ENCODE assay signal across 23 cellular contexts in genomic region chr7:34208878-34209621, GRCh38.
DNase-seq lines count a peak whose midpoint lies in the region; ATAC-seq and TF ChIP-seq lines count a peak whose summit lies in the region.
"Had no signal": no experiment of that assay in that cellular context is flagged by ENCODE, and none has a peak within 500 bp of the region (broad histone marks: within the 10 kb centered on the region; RNA-seq: fewer than 3 reads in every experiment).

No MANE protein-coding gene starts in this region.

- no peak overlapping the region for H3K4me3 Mint-ChIP-seq in progenitor cell of endocrine pancreas (ENCODE audit: low read depth)
- H3K4me3 Mint-ChIP-seq in activated naive CD8-positive, alpha-beta T cell treated with anti-CD3 and anti-CD28 coated beads, Interleukin-2, amount 50 U/mL, for 24 hours = no peak overlapping the region
- H3K4me3 Mint-ChIP-seq: activated naive CD8-positive, alpha-beta T cell; activated T-helper 17 cell treated with anti-CD3 and anti-CD28 coated beads, Interleukin-2, amount 50 U/mL, for 72 hours; natural killer cell; WTC11 had no signal

- ATAC-seq in GM19467 (IDR thresholded peaks at IDR 0.05; ENCODE audit: unreplicated experiment) (no peak), HG03439 (IDR thresholded peaks at IDR 0.05; ENCODE audit: unreplicated experiment) (no peak)
- ATAC-seq in activated naive CD8-positive, alpha-beta T cell treated with anti-CD3 and anti-CD28 coated beads, Interleukin-2, amount 50 U/mL, for 24 hours = no peak
- ATAC-seq: activated T-helper 17 cell treated with anti-CD3 and anti-CD28 coated beads, Interleukin-2, amount 50 U/mL, for 72 hours; foreskin keratinocyte; left lobe of liver; natural killer cell; WTC11 had no signal

- H3K4me1 Mint-ChIP-seq in progenitor cell of endocrine pancreas (ENCODE audit: low read depth) = peaks cover 14% of the 10 kb centered on the region
- H3K4me1 Mint-ChIP-seq in activated naive CD8-positive, alpha-beta T cell treated with anti-CD3 and anti-CD28 coated beads, Interleukin-2, amount 50 U/mL, for 24 hours = no peaks in the 10 kb centered on the region
- H3K4me1 Mint-ChIP-seq: activated T-helper 17 cell treated with anti-CD3 and anti-CD28 coated beads, Interleukin-2, amount 50 U/mL, for 72 hours; natural killer cell had no signal

- no peaks in the 10 kb centered on the region for H3K27me3 Mint-ChIP-seq in progenitor cell of endocrine pancreas
- H3K27me3 Mint-ChIP-seq in activated naive CD8-positive, alpha-beta T cell treated with anti-CD3 and anti-CD28 coated beads, Interleukin-2, amount 50 U/mL, for 24 hours = no peaks in the 10 kb centered on the region
- H3K27me3 Mint-ChIP-seq: activated naive CD8-positive, alpha-beta T cell had no signal

- TF ChIP-seq CTCF in fibroblast of pulmonary artery (IDR thresholded peaks at IDR 0.05; ENCODE audit: low read length, missing control alignments) (no peak), progenitor cell of endocrine pancreas (IDR thresholded peaks at IDR 0.05; ENCODE audit: unreplicated experiment) (no peak)

- peak; percentile 32 for DNase-seq in EH (ENCODE audit: low read depth)
- DNase-seq in MV-4-11 (lab: John Stamatoyannopoulos, UW) = peak; percentile 22
- peak; percentile 20 for DNase-seq in fibroblast of pulmonary artery (ENCODE audit: low read depth)
- DNase-seq in progenitor cell of endocrine pancreas (ENCODE audit: low spot score, unreplicated experiment) = no peak
- no peak for DNase-seq in activated naive CD8-positive, alpha-beta T cell treated with anti-CD3 and anti-CD28 coated beads, Interleukin-2, amount 50 U/mL, for 24 hours
- no peak for DNase-seq in NCI-H526 treated with DMSO at 0.1 percent for 48 hours (lab: John Stamatoyannopoulos, UW)
- DNase-seq: activated CD4-positive, alpha-beta T cell treated with anti-CD3 and anti-CD28 coated beads, Interleukin-2, amount 50 U/mL, for 4 hours; activated CD8-positive, alpha-beta memory T cell treated with anti-CD3 and anti-CD28 coated beads, Interleukin-2, amount 50 U/mL, for 4 hours; AML-193; DMS53; foreskin keratinocyte; KG1; natural killer cell; NCI-H1694; NCI-H2171 treated with DMSO at 0.1 percent for 48 hours; NCI-H748 treated with DMSO at 0.1 percent for 48 hours; upper lobe of left lung had no signal

- no peaks in the 10 kb centered on the region for H3K9me3 Mint-ChIP-seq in progenitor cell of endocrine pancreas (ENCODE audit: low read depth)
- H3K9me3 Mint-ChIP-seq in activated naive CD8-positive, alpha-beta T cell treated with anti-CD3 and anti-CD28 coated beads, Interleukin-2, amount 50 U/mL, for 24 hours = no peaks in the 10 kb centered on the region
- H3K9me3 Mint-ChIP-seq: WTC11 had no signal

- no peak overlapping the region for H3K4me3 ChIP-seq in fibroblast of pulmonary artery (replicated peaks; ENCODE audit: low read depth, low read length)
- H3K4me3 ChIP-seq: upper lobe of left lung had no signal

- H3K36me3 Mint-ChIP-seq in progenitor cell of endocrine pancreas (ENCODE audit: insufficient read depth) = no peaks in the 10 kb centered on the region
- no peaks in the 10 kb centered on the region for H3K36me3 Mint-ChIP-seq in activated naive CD8-positive, alpha-beta T cell treated with anti-CD3 and anti-CD28 coated beads, Interleukin-2, amount 50 U/mL, for 24 hours (ENCODE audit: low read depth)
- H3K36me3 Mint-ChIP-seq: activated naive CD8-positive, alpha-beta T cell; natural killer cell; WTC11 had no signal

- peak overlapping the region; percentile 40 for H3K27ac Mint-ChIP-seq in progenitor cell of endocrine pancreas
- no peak overlapping the region for H3K27ac Mint-ChIP-seq in activated naive CD8-positive, alpha-beta T cell treated with anti-CD3 and anti-CD28 coated beads, Interleukin-2, amount 50 U/mL, for 24 hours
- H3K27ac Mint-ChIP-seq: activated naive CD8-positive, alpha-beta T cell; activated T-helper 17 cell treated with anti-CD3 and anti-CD28 coated beads, Interleukin-2, amount 50 U/mL, for 72 hours; natural killer cell; WTC11 had no signal

Comparison
In these comparisons a context has a peak if more than half of its experiments do, and no peak if none do; other contexts are left out.
1. DNase-seq: peak in EH (single experiment), MV-4-11 (single experiment) and fibroblast of pulmonary artery (single experiment); none in progenitor cell of endocrine pancreas (single experiment), activated naive CD8-positive, alpha-beta T cell treated with anti-CD3 and anti-CD28 coated beads, Interleukin-2, amount 50 U/mL, for 24 hours (single experiment) and NCI-H526 treated with DMSO at 0.1 percent for 48 hours (single experiment).